1 cellular context compared by ENCODE assay signal in the genomic region with DNA sequence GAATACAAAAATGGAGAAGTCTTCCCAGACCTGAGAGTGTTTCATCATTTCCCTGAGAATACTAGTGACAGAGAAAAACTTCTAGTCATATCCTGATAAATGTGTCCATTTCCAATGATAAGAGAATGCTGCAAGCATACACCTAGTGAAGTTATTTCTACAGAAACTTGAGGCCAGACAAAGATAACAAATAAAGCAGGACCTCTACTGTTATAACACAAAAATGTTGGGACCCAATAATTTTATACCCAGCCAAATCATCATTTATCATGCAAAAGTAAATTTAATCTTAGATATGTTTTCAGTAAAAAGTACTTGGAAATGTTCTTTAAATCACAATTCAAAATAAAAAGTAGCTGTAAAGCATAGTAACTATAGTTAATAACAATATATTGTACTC.
TF ChIP-seq lines count a peak whose summit lies in the region.

No MANE protein-coding gene starts in this region.

TF ChIP-seq in GM23338, 12 proteins besides CTCF, POLR2A, EP300 and RAD21 (continued from another document):
- TF ChIP-seq, protein P1, sequence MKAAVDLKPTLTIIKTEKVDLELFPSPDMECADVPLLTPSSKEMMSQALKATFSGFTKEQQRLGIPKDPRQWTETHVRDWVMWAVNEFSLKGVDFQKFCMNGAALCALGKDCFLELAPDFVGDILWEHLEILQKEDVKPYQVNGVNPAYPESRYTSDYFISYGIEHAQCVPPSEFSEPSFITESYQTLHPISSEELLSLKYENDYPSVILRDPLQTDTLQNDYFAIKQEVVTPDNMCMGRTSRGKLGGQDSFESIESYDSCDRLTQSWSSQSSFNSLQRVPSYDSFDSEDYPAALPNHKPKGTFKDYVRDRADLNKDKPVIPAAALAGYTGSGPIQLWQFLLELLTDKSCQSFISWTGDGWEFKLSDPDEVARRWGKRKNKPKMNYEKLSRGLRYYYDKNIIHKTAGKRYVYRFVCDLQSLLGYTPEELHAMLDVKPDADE (IDR thresholded peaks at IDR 0.05) = no peak
